In genomic region chr14:26217778-26218177, GRCh38 we compare ENCODE assay signal across 33 cellular contexts.
"Had no signal": no experiment of that assay in that cellular context is flagged by ENCODE, and none has a peak within 500 bp of the region (broad histone marks: within the 10 kb centered on the region; RNA-seq: fewer than 3 reads in every experiment).

No MANE protein-coding gene starts in this region.

- H3K27ac Mint-ChIP-seq: activated CD4-positive, alpha-beta T cell treated with anti-CD3 and anti-CD28 coated beads, Interleukin-2, amount 10 ng/mL, durations not matched to agents 24 days and 14 days; activated naive CD4-positive, alpha-beta T cell treated with anti-CD3 and anti-CD28 coated beads for 36 hours; activated naive CD4-positive, alpha-beta T cell treated with anti-CD3 and anti-CD28 coated beads, Interleukin-2, amount 50 U/mL, for 72 hours; activated T-helper 1 cell treated with anti-CD3 and anti-CD28 coated beads, Interleukin-12 subunit alpha, Interleukin-12 subunit beta, Interleukin-2, Interleukin-4 antibody, amounts not matched to agents 30 ng/mL and 10 ng/mL and 1 ng/mL, durations not matched to agents 14 hours and 24 hours and 36 hours; brain; T-helper 1 cell treated with Interleukin-12 subunit alpha and Interleukin-12 subunit beta and Interleukin-4 antibody, amounts not matched to agents 30 μg/mL and 1 μg/mL, for 36 hours; T-helper 2 cell treated with Interferon-gamma antibody and Interleukin-4, amounts not matched to agents 5 μg/mL and 100 μg/mL, for 36 hours had no signal

- H3K27me3 Mint-ChIP-seq: activated CD4-positive, alpha-beta T cell treated with anti-CD3 and anti-CD28 coated beads, Interleukin-2, amount 10 ng/mL, durations not matched to agents 24 days and 14 days; IgD-negative memory B cell had no signal

- H3K4me2 ChIP-seq: SK-N-SH had no signal

- H3K36me3 ChIP-seq: adrenal gland, MG63, Peyer's patch, SJSA1 had no signal

- H3K27me3 ChIP-seq: adrenal gland, MG63, Peyer's patch, SJSA1 had no signal

- H3K4me3 ChIP-seq: adrenal gland, MG63, Peyer's patch, SJSA1 had no signal

- H3K4me1 ChIP-seq: adrenal gland, Peyer's patch, SJSA1 had no signal

- H3K4me1 Mint-ChIP-seq: activated CD4-positive, alpha-beta T cell treated with anti-CD3 and anti-CD28 coated beads, Interleukin-2, amount 10 ng/mL, durations not matched to agents 24 days and 14 days; IgD-negative memory B cell had no signal

- H3K9ac ChIP-seq: SK-N-SH had no signal

- H3K36me3 Mint-ChIP-seq: activated naive CD4-positive, alpha-beta T cell treated with anti-CD3 and anti-CD28 coated beads, Interleukin-2, amount 50 U/mL, for 72 hours; brain; IgD-negative memory B cell had no signal

- DNase-seq: activated CD4-positive, alpha-beta T cell treated with anti-CD3 and anti-CD28 coated beads, Interleukin-2, amount 10 ng/mL, durations not matched to agents 24 days and 14 days; activated CD4-positive, alpha-beta T cell treated with anti-CD3 and anti-CD28 coated beads, Interleukin-2, amount 50 U/mL, for 4 hours; activated CD8-positive, alpha-beta memory T cell treated with anti-CD3 and anti-CD28 coated beads, Interleukin-2, amount 50 U/mL, for 4 hours; activated gamma-delta T cell treated with Interleukin-2 at 50 U/mL for 16 hours; activated naive CD4-positive, alpha-beta T cell treated with anti-CD3 and anti-CD28 coated beads for 36 hours; activated T-cell treated with anti-CD3 and anti-CD28 coated beads for 4 hours; activated T-cell treated with anti-CD3 and anti-CD28 coated beads, Interleukin-2, amount 50 U/mL, for 4 hours; adrenal gland; Karpas-422; KBM-7; MG63; NCI-H1092; NCI-H1436 treated with DMSO at 0.1 percent for 48 hours; NCI-H1694 treated with DMSO at 0.1 percent for 48 hours; NCI-H2029; NCI-H2171 treated with DMSO at 0.1 percent for 48 hours; NCI-H2227 treated with DMSO at 0.1 percent for 48 hours; NCI-H510A treated with DMSO at 0.1 percent for 48 hours; NCI-H69; NCI-H82; NK-92 treated with Interleukin-12 subunit alpha and Interleukin-12 subunit beta, amount 100 ng/mL, for 24 hours; PC-3; Peyer's patch; RPMI8226; SHP77 treated with DMSO at 0.1 percent for 48 hours; SK-N-SH had no signal

- H3K9me3 ChIP-seq: adrenal gland, MG63, Peyer's patch, SJSA1, SK-N-SH had no signal

- H3K4me3 Mint-ChIP-seq: activated CD4-positive, alpha-beta T cell treated with anti-CD3 and anti-CD28 coated beads, Interleukin-2, amount 10 ng/mL, durations not matched to agents 24 days and 14 days; activated naive CD4-positive, alpha-beta T cell treated with anti-CD3 and anti-CD28 coated beads for 36 hours; activated T-cell treated with anti-CD3 and anti-CD28 coated beads, Interleukin-2, amount 50 U/mL, for 4 hours; activated T-helper 1 cell treated with anti-CD3 and anti-CD28 coated beads, Interleukin-12 subunit alpha, Interleukin-12 subunit beta, Interleukin-2, Interleukin-4 antibody, amounts not matched to agents 30 ng/mL and 10 ng/mL and 1 ng/mL, durations not matched to agents 14 hours and 24 hours and 36 hours; IgD-negative memory B cell; T-helper 1 cell treated with Interleukin-12 subunit alpha and Interleukin-12 subunit beta and Interleukin-4 antibody, amounts not matched to agents 30 μg/mL and 1 μg/mL, for 36 hours; T-helper 2 cell treated with Interferon-gamma antibody and Interleukin-4, amounts not matched to agents 5 μg/mL and 100 μg/mL, for 36 hours had no signal

- H3K27ac ChIP-seq: adrenal gland, Peyer's patch, SJSA1 had no signal

- ATAC-seq: activated naive CD4-positive, alpha-beta T cell treated with anti-CD3 and anti-CD28 coated beads, Interleukin-2, amount 50 U/mL, for 72 hours; activated T-cell treated with anti-CD3 and anti-CD28 coated beads, Interleukin-2, amount 50 U/mL, for 4 hours; PC-3 had no signal
